In the genomic region with DNA sequence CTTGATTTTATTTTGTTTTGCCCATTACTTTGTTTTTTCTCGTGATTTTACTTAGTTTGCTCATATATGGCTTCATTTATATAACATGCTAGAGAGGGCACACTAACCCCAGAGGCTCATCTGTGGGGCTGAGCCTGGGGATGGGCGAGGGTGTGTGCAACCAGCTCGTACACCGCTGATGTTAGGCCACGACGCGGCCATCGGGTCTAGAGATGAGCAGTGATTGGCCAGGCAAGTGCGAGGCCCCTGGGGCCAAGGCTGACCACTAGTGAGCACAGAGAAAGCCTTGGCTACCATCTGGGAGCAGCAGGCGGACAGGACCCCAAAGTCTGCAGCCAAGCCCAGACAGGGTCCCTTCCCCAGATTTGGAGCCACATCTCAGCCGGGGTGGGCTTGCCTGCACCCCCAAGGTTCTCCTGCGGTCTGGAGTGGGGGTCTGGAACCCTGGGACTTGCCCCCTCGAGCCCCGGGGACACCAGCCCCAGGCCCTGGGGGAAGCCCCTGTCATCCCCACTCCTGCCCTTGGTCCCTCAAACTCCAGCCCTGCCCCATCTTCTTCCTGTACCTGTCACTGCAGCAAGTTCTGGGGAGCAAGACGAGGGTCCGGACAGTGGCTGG, we compare ENCODE assay signal across 24 cellular contexts. TPM values are rescaled to one million over a fixed set of nuclear protein-coding genes. Genes with fewer than 3 reads are reported as not detected.
"Had no signal": no experiment of that assay in that cellular context is flagged by ENCODE, and none has a peak within 500 bp of the region (broad histone marks: within the 10 kb centered on the region; RNA-seq: fewer than 3 reads in every experiment).

No MANE protein-coding gene starts in this region.

- H3K9me3 ChIP-seq: ovary, psoas muscle, tibial nerve had no signal

- H3K27ac ChIP-seq: coronary artery, ovary, psoas muscle, skin epidermis, tibial nerve had no signal

- H3K4me3 ChIP-seq: coronary artery, lung, ovary, psoas muscle, skin epidermis, tibial nerve had no signal

- DNase-seq: activated CD4-positive, alpha-beta T cell treated with anti-CD3 and anti-CD28 coated beads, Interleukin-2, amount 10 ng/mL, durations not matched to agents 7 days and 5 days; activated CD8-positive, alpha-beta memory T cell treated with anti-CD3 and anti-CD28 coated beads, Interleukin-2, amount 50 U/mL, for 4 hours; activated effector memory CD4-positive, alpha-beta T cell treated with Interleukin-2 at 50 U/mL for 16 hours; activated naive CD4-positive, alpha-beta T cell treated with anti-CD3 and anti-CD28 coated beads, Interleukin-2, amount 10 ng/mL, durations not matched to agents 7 days and 5 days; activated naive CD8-positive, alpha-beta T cell treated with anti-CD3 and anti-CD28 coated beads, Interleukin-2, amount 50 U/mL, for 24 hours; activated T-cell treated with anti-CD3 and anti-CD28 coated beads, Interleukin-2, amount 50 U/mL, for 48 hours; aorta; erythroblast; foreskin melanocyte; glutamatergic neuron; hippocampal formation; left cardiac atrium; natural killer cell; ovary; T1000 had no signal

- H3K27me3 ChIP-seq: ovary, tibial nerve had no signal

- H3K36me3 ChIP-seq: ovary had no signal

- ATAC-seq: activated naive CD8-positive, alpha-beta T cell treated with anti-CD3 and anti-CD28 coated beads, Interleukin-2, amount 50 U/mL, for 24 hours; left cardiac atrium; natural killer cell; psoas muscle; right cardiac atrium had no signal

- FAIRE-seq: islet of Langerhans, urothelium cell line had no signal

RNA-seq across cellular contexts. Expression of gene PRAP1, which starts 6.9 kb away (rescaled TPM):
- total RNA-seq: activated CD4-positive, alpha-beta T cell treated with anti-CD3 and anti-CD28 coated beads, Interleukin-2, amount 10 ng/mL, durations not matched to agents 7 days and 5 days; aorta; left cardiac atrium; natural killer cell; psoas muscle; right cardiac atrium; T-helper 1 cell treated with Interleukin-12 subunit alpha and Interleukin-12 subunit beta and Interleukin-4 antibody, amounts not matched to agents 30 ng/mL and 1 ng/mL, for 36 hours had no signal
- polyA plus RNA-seq: lung, ovary, right cardiac atrium had no signal

RNA-seq across cellular contexts. Expression of gene CALY, which starts 17.4 kb away (rescaled TPM):
- total RNA-seq: activated CD4-positive, alpha-beta T cell treated with anti-CD3 and anti-CD28 coated beads, Interleukin-2, amount 10 ng/mL, durations not matched to agents 7 days and 5 days; aorta; left cardiac atrium; lung; natural killer cell; psoas muscle; right cardiac atrium had no signal
- polyA plus RNA-seq: aorta, lung, ovary had no signal
